21 cellular contexts compared by ENCODE assay signal in genomic region chr2:233047667-233048066, GRCh38. TPM values are rescaled to one million over a fixed set of nuclear protein-coding genes. Genes with fewer than 3 reads are reported as not detected.
"Had no signal": no experiment of that assay in that cellular context is flagged by ENCODE, and none has a peak within 500 bp of the region (broad histone marks: within the 10 kb centered on the region; RNA-seq: fewer than 3 reads in every experiment).

No MANE protein-coding gene starts in this region.

- ATAC-seq: activated CD4-positive, alpha-beta T cell treated with anti-CD3 and anti-CD28 coated beads for 36 hours; activated CD8-positive, alpha-beta memory T cell treated with anti-CD3 and anti-CD28 coated beads, Interleukin-2, amount 10 ng/mL, durations not matched to agents 7 days and 5 days; effector memory CD8-positive, alpha-beta T cell; lower lobe of right lung; WTC11 had no signal

- H3K4me3 ChIP-seq: adrenal gland, breast epithelium, lower lobe of right lung, thyroid gland had no signal

- H3K27me3 ChIP-seq: adrenal gland, breast epithelium, thyroid gland had no signal

- DNase-seq: activated CD4-positive, alpha-beta memory T cell treated with anti-CD3 and anti-CD28 coated beads, Interleukin-2, amount 10 ng/mL, durations not matched to agents 7 days and 5 days; activated CD4-positive, alpha-beta T cell treated with anti-CD3 and anti-CD28 coated beads for 36 hours; activated CD8-positive, alpha-beta memory T cell treated with anti-CD3 and anti-CD28 coated beads, Interleukin-2, amount 10 ng/mL, durations not matched to agents 7 days and 5 days; activated naive CD4-positive, alpha-beta T cell treated with anti-CD3 and anti-CD28 coated beads, Interleukin-2, amount 10 ng/mL, durations not matched to agents 7 days and 5 days; cerebellar nuclear complex; effector memory CD8-positive, alpha-beta T cell; foreskin fibroblast; lower lobe of right lung; SW 1271; thyroid gland had no signal

- H3K36me3 Mint-ChIP-seq: activated CD8-positive, alpha-beta memory T cell treated with anti-CD3 and anti-CD28 coated beads, Interleukin-2, amount 10 ng/mL, durations not matched to agents 7 days and 5 days; activated naive CD4-positive, alpha-beta T cell treated with anti-CD3 and anti-CD28 coated beads, Interleukin-2, amount 10 ng/mL, durations not matched to agents 7 days and 5 days; WTC11 had no signal

- H3K9me3 Mint-ChIP-seq: activated CD4-positive, alpha-beta memory T cell treated with anti-CD3 and anti-CD28 coated beads, Interleukin-2, amount 10 ng/mL, durations not matched to agents 7 days and 5 days; activated naive CD4-positive, alpha-beta T cell treated with anti-CD3 and anti-CD28 coated beads, Interleukin-2, amount 10 ng/mL, durations not matched to agents 7 days and 5 days; dendritic cell treated with granulocyte-macrophage colony-stimulating factor and Interleukin-4, amounts not matched to agents 40 ng/mL and 50 ng/mL, for 4 days; effector memory CD8-positive, alpha-beta T cell; nephron; WTC11 had no signal

- H3K4me3 Mint-ChIP-seq: activated CD4-positive, alpha-beta memory T cell treated with anti-CD3 and anti-CD28 coated beads, Interleukin-2, amount 10 ng/mL, durations not matched to agents 7 days and 5 days; activated CD4-positive, alpha-beta T cell treated with anti-CD3 and anti-CD28 coated beads for 36 hours; activated CD8-positive, alpha-beta memory T cell treated with anti-CD3 and anti-CD28 coated beads, Interleukin-2, amount 10 ng/mL, durations not matched to agents 7 days and 5 days; activated naive CD4-positive, alpha-beta T cell treated with anti-CD3 and anti-CD28 coated beads, Interleukin-2, amount 10 ng/mL, durations not matched to agents 7 days and 5 days; dendritic cell treated with granulocyte-macrophage colony-stimulating factor and Interleukin-4, amounts not matched to agents 40 ng/mL and 50 ng/mL, for 4 days; effector memory CD8-positive, alpha-beta T cell; nephron; WTC11 had no signal

- H3K27ac Mint-ChIP-seq: activated CD4-positive, alpha-beta memory T cell treated with anti-CD3 and anti-CD28 coated beads, Interleukin-2, amount 10 ng/mL, durations not matched to agents 7 days and 5 days; activated CD4-positive, alpha-beta T cell treated with anti-CD3 and anti-CD28 coated beads for 36 hours; activated CD8-positive, alpha-beta memory T cell treated with anti-CD3 and anti-CD28 coated beads, Interleukin-2, amount 10 ng/mL, durations not matched to agents 7 days and 5 days; activated naive CD4-positive, alpha-beta T cell treated with anti-CD3 and anti-CD28 coated beads, Interleukin-2, amount 10 ng/mL, durations not matched to agents 7 days and 5 days; dendritic cell treated with granulocyte-macrophage colony-stimulating factor and Interleukin-4, amounts not matched to agents 40 ng/mL and 50 ng/mL, for 4 days; progenitor cell of endocrine pancreas; WTC11 had no signal

- H3K27ac ChIP-seq: adrenal gland, breast epithelium, epithelial cell of prostate, lower lobe of right lung, thyroid gland had no signal

- H3K36me3 ChIP-seq: adrenal gland, breast epithelium, lower lobe of right lung, thyroid gland had no signal

- H3K4me1 ChIP-seq: adrenal gland had no signal

- FAIRE-seq: astrocyte, islet of Langerhans, urothelium cell line had no signal

- H3K4me1 Mint-ChIP-seq: activated CD4-positive, alpha-beta memory T cell treated with anti-CD3 and anti-CD28 coated beads, Interleukin-2, amount 10 ng/mL, durations not matched to agents 7 days and 5 days; activated CD4-positive, alpha-beta T cell treated with anti-CD3 and anti-CD28 coated beads for 36 hours; activated naive CD4-positive, alpha-beta T cell treated with anti-CD3 and anti-CD28 coated beads, Interleukin-2, amount 10 ng/mL, durations not matched to agents 7 days and 5 days had no signal

- H3K27me3 Mint-ChIP-seq: activated CD4-positive, alpha-beta T cell treated with anti-CD3 and anti-CD28 coated beads for 36 hours had no signal

- H3K9me3 ChIP-seq: adrenal gland, breast epithelium, lower lobe of right lung, thyroid gland had no signal

RNA-seq across cellular contexts. Expression of gene NEU2, which starts 15.2 kb away (rescaled TPM):
- total RNA-seq: activated CD4-positive, alpha-beta memory T cell treated with anti-CD3 and anti-CD28 coated beads, Interleukin-2, amount 10 ng/mL, durations not matched to agents 7 days and 5 days; activated CD4-positive, alpha-beta T cell treated with anti-CD3 and anti-CD28 coated beads for 36 hours; activated CD8-positive, alpha-beta memory T cell treated with anti-CD3 and anti-CD28 coated beads, Interleukin-2, amount 10 ng/mL, durations not matched to agents 7 days and 5 days; adrenal gland; astrocyte; breast epithelium; glomerular endothelial cell; lower lobe of right lung; progenitor cell of endocrine pancreas; thyroid gland; WTC11 had no signal
- polyA plus RNA-seq: adrenal gland had no signal

RNA-seq across cellular contexts. Expression of gene NGEF, which starts 34.6 kb away (rescaled TPM):
- total RNA-seq: activated CD8-positive, alpha-beta memory T cell treated with anti-CD3 and anti-CD28 coated beads, Interleukin-2, amount 10 ng/mL, durations not matched to agents 7 days and 5 days had no signal
